17 cellular contexts compared by ENCODE assay signal in the genomic region with DNA sequence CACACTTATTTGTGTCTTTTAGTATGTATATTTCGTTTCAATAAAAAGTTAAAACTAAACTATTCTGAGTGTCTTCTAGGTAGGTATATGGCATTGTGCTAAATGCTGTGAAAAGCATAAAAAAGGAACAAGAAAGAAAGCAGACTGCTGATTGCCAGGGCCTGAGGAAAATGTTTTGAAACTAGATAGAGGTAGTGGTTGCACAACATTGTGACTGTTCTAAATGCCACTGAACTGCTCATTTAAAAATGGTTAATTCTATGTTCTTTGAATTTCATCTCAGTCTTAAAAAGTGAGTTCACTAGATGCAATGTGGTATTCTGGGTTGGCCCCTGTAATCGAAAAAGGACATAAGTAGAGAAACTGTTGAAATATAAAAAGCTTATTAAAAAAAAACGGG. TPM values are rescaled to one million over a fixed set of nuclear protein-coding genes. Genes with fewer than 3 reads are reported as not detected.
A peak's percentile ranks its signal among the peaks of the same experiment; 100 is the strongest.
DNase-seq lines count a peak whose midpoint lies in the region; ATAC-seq and TF ChIP-seq lines count a peak whose summit lies in the region.
"Had no signal": no experiment of that assay in that cellular context is flagged by ENCODE, and none has a peak within 500 bp of the region (broad histone marks: within the 10 kb centered on the region; RNA-seq: fewer than 3 reads in every experiment).

No MANE protein-coding gene starts in this region.

- H3K27ac ChIP-seq in CD4-positive, alpha-beta T cell (ENCODE audit: low read depth, low read length): no peak overlapping the region
- H3K27ac ChIP-seq: KMS-11, right atrium auricular region had no signal

- peaks cover 20% of the 10 kb centered on the region for H3K36me3 Mint-ChIP-seq in CD4-positive, alpha-beta T cell (ENCODE audit: low read depth)

- no peak for TF ChIP-seq CTCF in CD4-positive, alpha-beta T cell (IDR thresholded peaks at IDR 0.05)
- no peak for TF ChIP-seq CTCF in fibroblast of pulmonary artery (IDR thresholded peaks at IDR 0.05; ENCODE audit: low read length, missing control alignments)

- H3K4me1 Mint-ChIP-seq in CD4-positive, alpha-beta T cell (ENCODE audit: low read depth): peaks cover 44% of the 10 kb centered on the region

- H3K4me3 Mint-ChIP-seq in CD4-positive, alpha-beta T cell: peak overlapping the region; percentile 7
- H3K4me3 Mint-ChIP-seq: activated CD4-positive, alpha-beta memory T cell treated with anti-CD3 and anti-CD28 coated beads, Interleukin-2, amount 10 ng/mL, durations not matched to agents 7 days and 5 days; nephron progenitor cell had no signal

- peak overlapping the region; percentile 27 for H3K27ac Mint-ChIP-seq in CD4-positive, alpha-beta T cell
- H3K27ac Mint-ChIP-seq: activated CD4-positive, alpha-beta memory T cell treated with anti-CD3 and anti-CD28 coated beads, Interleukin-2, amount 10 ng/mL, durations not matched to agents 7 days and 5 days; activated T-helper 2 cell treated with anti-CD3 and anti-CD28 coated beads, Interferon-gamma antibody, Interleukin-2, Interleukin-4, amounts not matched to agents 10 μg/mL and 5 μg/mL and 100 μg/mL, durations not matched to agents 14 hours and 24 hours and 36 hours had no signal

- CTCF ChIA-PET in CD4-positive, alpha-beta T cell (lab: Charles Lee): interaction anchor here (1.6 kb wide), 2 partner anchors 178 to 254 kb away, joined by 5 to 6 read pairs; no protein-coding TSS in a partner anchor

- POLR2A ChIA-PET in CD4-positive, alpha-beta T cell (lab: Charles Lee): interaction anchor here (1.0 kb wide), 1 partner anchor 128 kb away, joined by 4 read pairs; a partner anchor contains a TSS

- no peak overlapping the region for H3K4me3 ChIP-seq in fibroblast of pulmonary artery (replicated peaks; ENCODE audit: low read depth, low read length)
- H3K4me3 ChIP-seq: lung, right atrium auricular region had no signal

- DNase-seq in CD4-positive, alpha-beta T cell: no peak
- DNase-seq in NOMO-1 treated with dmso at 0.1 percent for 144 hours (lab: John Stamatoyannopoulos, UW; ENCODE audit: unreplicated experiment) (peak; percentile 76), fibroblast of pulmonary artery (ENCODE audit: low read depth) (peak; percentile 35), cerebellar nuclear complex (lab: John Stamatoyannopoulos, UW) (no peak)
- DNase-seq: activated CD4-positive, alpha-beta memory T cell treated with anti-CD3 and anti-CD28 coated beads, Interleukin-2, amount 10 ng/mL, durations not matched to agents 7 days and 5 days; amygdala; EL; NCI-H1417 treated with DMSO at 0.1 percent for 48 hours; NCI-H2227 treated with DMSO at 0.1 percent for 48 hours; nephron progenitor cell had no signal

- H3K27me3 ChIP-seq in CD4-positive, alpha-beta T cell (ENCODE audit: control insufficient read depth, insufficient read depth, low read length): no peaks in the 10 kb centered on the region
- H3K27me3 ChIP-seq: right atrium auricular region had no signal

- no peaks in the 10 kb centered on the region for H3K27me3 Mint-ChIP-seq in CD4-positive, alpha-beta T cell
- H3K27me3 Mint-ChIP-seq: activated CD4-positive, alpha-beta memory T cell treated with anti-CD3 and anti-CD28 coated beads, Interleukin-2, amount 10 ng/mL, durations not matched to agents 7 days and 5 days had no signal

- no peaks in the 10 kb centered on the region for H3K9me3 ChIP-seq in CD4-positive, alpha-beta T cell (ENCODE audit: control insufficient read depth, low read length)
- H3K9me3 ChIP-seq: right atrium auricular region had no signal

- no peaks in the 10 kb centered on the region for H3K9me3 Mint-ChIP-seq in CD4-positive, alpha-beta T cell
- H3K9me3 Mint-ChIP-seq: activated CD4-positive, alpha-beta memory T cell treated with anti-CD3 and anti-CD28 coated beads, Interleukin-2, amount 10 ng/mL, durations not matched to agents 7 days and 5 days; activated T-helper 2 cell treated with anti-CD3 and anti-CD28 coated beads, Interferon-gamma antibody, Interleukin-2, Interleukin-4, amounts not matched to agents 10 μg/mL and 5 μg/mL and 100 μg/mL, durations not matched to agents 14 hours and 24 hours and 36 hours; nephron progenitor cell had no signal

- intact Hi-C loops in CD4-positive, alpha-beta T cell (cut with DNase I, micrococcal nuclease): loop anchor here (2.0 to 10.0 kb wide), 4 partner anchors 59 to 249 kb away; a partner anchor contains a TSS

- no peak for ATAC-seq in CD4-positive, alpha-beta T cell (ENCODE audit: poor library complexity)
- ATAC-seq in HG02610 (IDR thresholded peaks at IDR 0.05; ENCODE audit: unreplicated experiment): no peak
- no peak for ATAC-seq in HG02884 (IDR thresholded peaks at IDR 0.05; ENCODE audit: unreplicated experiment)

RNA-seq across cellular contexts. Expression of a gene that starts 2.6 kb away (rescaled TPM):
- total RNA-seq in CD4-positive, alpha-beta T cell: 10 to 100 TPM; 14.5 to 15.0 TPM

RNA-seq across cellular contexts. Expression of a gene that starts 6.8 kb away (rescaled TPM):
- total RNA-seq in CD4-positive, alpha-beta T cell: 10 to 100 TPM; 63.6 to 64.9 TPM

RNA-seq across cellular contexts. Expression of a gene that starts 6.9 kb away (rescaled TPM):
- under 1 TPM; 0.60 to 0.95 TPM for total RNA-seq in CD4-positive, alpha-beta T cell
- total RNA-seq: right atrium auricular region had no signal

RNA-seq across cellular contexts. Expression of a gene that starts 26.9 kb away (rescaled TPM):
- total RNA-seq in CD4-positive, alpha-beta T cell: 10 to 100 TPM; 12.8 to 13.2 TPM

RNA-seq across cellular contexts. Expression of a gene that starts 54.3 kb away (rescaled TPM):
- total RNA-seq in CD4-positive, alpha-beta T cell: not detected
- total RNA-seq: SK-MEL-5 had no signal

Comparison
In these comparisons a context has a peak if more than half of its experiments do, and no peak if none do; other contexts are left out.
1. DNase-seq: peak in NOMO-1 treated with dmso at 0.1 percent for 144 hours (single experiment) and fibroblast of pulmonary artery (single experiment); none in CD4-positive, alpha-beta T cell (0 of 10) and cerebellar nuclear complex (0 of 2).